In the genomic region with DNA sequence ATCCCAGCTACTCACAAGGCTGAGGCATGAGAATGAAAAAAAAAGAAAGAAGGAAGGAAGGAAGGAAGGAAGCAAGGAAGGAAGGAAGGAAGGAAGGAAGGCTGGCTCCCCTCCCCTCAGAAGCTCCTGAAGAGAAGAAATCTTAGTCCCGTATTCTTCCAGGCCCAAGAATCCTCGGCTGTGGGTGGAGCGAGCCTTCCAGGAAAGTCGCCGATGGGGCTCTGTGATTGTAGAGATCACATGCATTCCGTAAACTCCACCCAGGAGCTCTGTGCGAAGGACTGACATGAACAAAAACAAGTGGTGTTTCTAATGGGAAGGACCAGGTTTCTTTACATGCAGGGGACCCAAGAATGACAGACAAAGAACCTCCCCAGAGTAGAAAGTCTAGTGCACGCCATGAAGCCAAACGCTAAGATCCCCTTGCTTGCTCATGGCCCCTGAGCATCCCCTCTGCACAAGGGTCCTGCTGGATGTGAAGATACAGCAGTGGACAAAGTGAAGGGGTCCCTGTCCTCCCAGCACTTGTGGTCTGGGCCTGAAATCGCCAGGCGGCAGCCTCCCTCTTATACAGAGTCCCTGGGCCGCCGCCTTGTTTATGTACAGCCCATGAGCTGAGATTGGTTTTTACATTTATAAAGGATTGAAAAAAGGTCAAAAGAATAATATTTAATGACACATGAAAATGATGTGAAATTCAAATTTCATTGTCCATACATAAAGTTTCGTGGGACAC, we compare ENCODE assay signal across 36 cellular contexts. TPM values are rescaled to one million over a fixed set of nuclear protein-coding genes. Genes with fewer than 3 reads are reported as not detected.
"Had no signal": no experiment of that assay in that cellular context is flagged by ENCODE, and none has a peak within 500 bp of the region (broad histone marks: within the 10 kb centered on the region; RNA-seq: fewer than 3 reads in every experiment).

No MANE protein-coding gene starts in this region.

- H3K27me3 ChIP-seq: ascending aorta had no signal

- DNase-seq: activated CD4-positive, alpha-beta memory T cell treated with anti-CD3 and anti-CD28 coated beads, Interleukin-2, amount 10 ng/mL, durations not matched to agents 7 days and 5 days; activated CD4-positive, alpha-beta T cell treated with anti-CD3 and anti-CD28 coated beads for 1 hour; activated CD4-positive, alpha-beta T cell treated with anti-CD3 and anti-CD28 coated beads for 36 hours; activated CD4-positive, alpha-beta T cell treated with anti-CD3 and anti-CD28 coated beads, Interleukin-2, amount 10 ng/mL, durations not matched to agents 24 days and 14 days; activated CD4-positive, alpha-beta T cell treated with anti-CD3 and anti-CD28 coated beads, Interleukin-2, amount 50 U/mL, for 48 hours; activated CD4-positive, CD25-positive, alpha-beta regulatory T cell; activated CD8-positive, alpha-beta memory T cell treated with anti-CD3 and anti-CD28 coated beads for 24 hours; activated CD8-positive, alpha-beta memory T cell treated with anti-CD3 and anti-CD28 coated beads, Interleukin-2, amount 10 ng/mL, durations not matched to agents 7 days and 5 days; activated CD8-positive, alpha-beta memory T cell treated with anti-CD3 and anti-CD28 coated beads, Interleukin-2, amount 50 U/mL, for 48 hours; activated CD8-positive, alpha-beta T cell treated with anti-CD3 and anti-CD28 coated beads, Interleukin-2, amount 10 ng/mL, durations not matched to agents 7 days and 5 days; activated effector memory CD4-positive, alpha-beta T cell treated with Interleukin-2 at 50 U/mL for 16 hours; activated gamma-delta T cell; activated naive CD4-positive, alpha-beta T cell treated with anti-CD3 and anti-CD28 coated beads, Interleukin-2, amount 10 ng/mL, durations not matched to agents 7 days and 5 days; activated naive CD4-positive, alpha-beta T cell treated with Interleukin-2 at 50 U/mL for 16 hours; activated naive CD8-positive, alpha-beta T cell treated with anti-CD3 and anti-CD28 coated beads, Interleukin-2, amount 10 ng/mL, durations not matched to agents 7 days and 5 days; activated naive CD8-positive, alpha-beta T cell treated with anti-CD3 and anti-CD28 coated beads, Interleukin-2, amount 50 U/mL, for 24 hours; activated T-cell treated with anti-CD3 and anti-CD28 coated beads, Interleukin-2, amount 50 U/mL, for 24 hours; activated T-cell treated with anti-CD3 and anti-CD28 coated beads, Interleukin-2, amount 50 U/mL, for 48 hours; amygdala; anterior cingulate cortex; central memory CD4-positive, alpha-beta T cell; T-helper 1 cell; T-helper 2 cell; T-helper 9 cell had no signal

- H3K9me3 Mint-ChIP-seq: activated CD4-positive, alpha-beta memory T cell treated with anti-CD3 and anti-CD28 coated beads, Interleukin-2, amount 10 ng/mL, durations not matched to agents 7 days and 5 days; activated CD4-positive, alpha-beta T cell treated with anti-CD3 and anti-CD28 coated beads, Interleukin-2, amount 10 ng/mL, durations not matched to agents 24 days and 14 days; activated naive CD4-positive, alpha-beta T cell treated with anti-CD3 and anti-CD28 coated beads, Interleukin-2, amount 10 ng/mL, durations not matched to agents 7 days and 5 days; activated naive CD4-positive, alpha-beta T cell treated with anti-CD3 and anti-CD28 coated beads, Interleukin-2, amount 50 U/mL, for 24 hours; activated naive CD8-positive, alpha-beta T cell treated with anti-CD3 and anti-CD28 coated beads, Interleukin-2, amount 10 ng/mL, durations not matched to agents 7 days and 5 days; activated naive CD8-positive, alpha-beta T cell treated with anti-CD3 and anti-CD28 coated beads, Interleukin-2, amount 50 U/mL, for 24 hours; activated T-cell treated with anti-CD3 and anti-CD28 coated beads, Interleukin-2, amount 50 U/mL, for 24 hours; activated T-helper 2 cell treated with anti-CD3 and anti-CD28 coated beads, Interferon-gamma antibody, Interleukin-2, Interleukin-4, amounts not matched to agents 10 μg/mL and 5 μg/mL and 100 μg/mL, durations not matched to agents 14 hours and 24 hours and 36 hours; T-helper 1 cell treated with Interleukin-12 subunit alpha and Interleukin-12 subunit beta and Interleukin-4 antibody, amounts not matched to agents 30 μg/mL and 1 μg/mL, for 36 hours; T-helper 2 cell treated with Interferon-gamma antibody and Interleukin-4, amounts not matched to agents 5 μg/mL and 100 μg/mL, for 36 hours had no signal

- H3K4me3 ChIP-seq: ascending aorta, cardiac muscle cell had no signal

- H3K27ac Mint-ChIP-seq: activated CD4-positive, alpha-beta memory T cell treated with anti-CD3 and anti-CD28 coated beads, Interleukin-2, amount 10 ng/mL, durations not matched to agents 7 days and 5 days; activated CD4-positive, alpha-beta T cell treated with anti-CD3 and anti-CD28 coated beads for 36 hours; activated CD4-positive, alpha-beta T cell treated with anti-CD3 and anti-CD28 coated beads, Interleukin-2, amount 10 ng/mL, durations not matched to agents 24 days and 14 days; activated CD8-positive, alpha-beta memory T cell treated with anti-CD3 and anti-CD28 coated beads, Interleukin-2, amount 10 ng/mL, durations not matched to agents 7 days and 5 days; activated CD8-positive, alpha-beta T cell treated with anti-CD3 and anti-CD28 coated beads, Interleukin-2, amount 10 ng/mL, durations not matched to agents 7 days and 5 days; activated naive CD4-positive, alpha-beta T cell treated with anti-CD3 and anti-CD28 coated beads, Interleukin-2, amount 10 ng/mL, durations not matched to agents 7 days and 5 days; activated naive CD4-positive, alpha-beta T cell treated with anti-CD3 and anti-CD28 coated beads, Interleukin-2, amount 50 U/mL, for 24 hours; activated naive CD8-positive, alpha-beta T cell; activated naive CD8-positive, alpha-beta T cell treated with anti-CD3 and anti-CD28 coated beads, Interleukin-2, amount 10 ng/mL, durations not matched to agents 7 days and 5 days; activated naive CD8-positive, alpha-beta T cell treated with anti-CD3 and anti-CD28 coated beads, Interleukin-2, amount 50 U/mL, for 24 hours; activated T-cell treated with anti-CD3 and anti-CD28 coated beads, Interleukin-2, amount 50 U/mL, for 24 hours; activated T-helper 2 cell treated with anti-CD3 and anti-CD28 coated beads, Interferon-gamma antibody, Interleukin-2, Interleukin-4, amounts not matched to agents 10 μg/mL and 5 μg/mL and 100 μg/mL, durations not matched to agents 14 hours and 24 hours and 36 hours; brain; T-helper 1 cell treated with Interleukin-12 subunit alpha and Interleukin-12 subunit beta and Interleukin-4 antibody, amounts not matched to agents 30 μg/mL and 1 μg/mL, for 36 hours; T-helper 2 cell treated with Interferon-gamma antibody and Interleukin-4, amounts not matched to agents 5 μg/mL and 100 μg/mL, for 36 hours; WTC11 had no signal

- H3K4me3 Mint-ChIP-seq: activated CD4-positive, alpha-beta memory T cell treated with anti-CD3 and anti-CD28 coated beads, Interleukin-2, amount 10 ng/mL, durations not matched to agents 7 days and 5 days; activated CD4-positive, alpha-beta T cell treated with anti-CD3 and anti-CD28 coated beads for 36 hours; activated CD4-positive, alpha-beta T cell treated with anti-CD3 and anti-CD28 coated beads, Interleukin-2, amount 10 ng/mL, durations not matched to agents 24 days and 14 days; activated CD8-positive, alpha-beta memory T cell treated with anti-CD3 and anti-CD28 coated beads, Interleukin-2, amount 10 ng/mL, durations not matched to agents 7 days and 5 days; activated CD8-positive, alpha-beta T cell treated with anti-CD3 and anti-CD28 coated beads, Interleukin-2, amount 10 ng/mL, durations not matched to agents 7 days and 5 days; activated naive CD4-positive, alpha-beta T cell treated with anti-CD3 and anti-CD28 coated beads, Interleukin-2, amount 10 ng/mL, durations not matched to agents 7 days and 5 days; activated naive CD4-positive, alpha-beta T cell treated with anti-CD3 and anti-CD28 coated beads, Interleukin-2, amount 50 U/mL, for 24 hours; activated naive CD8-positive, alpha-beta T cell; activated naive CD8-positive, alpha-beta T cell treated with anti-CD3 and anti-CD28 coated beads, Interleukin-2, amount 10 ng/mL, durations not matched to agents 7 days and 5 days; activated naive CD8-positive, alpha-beta T cell treated with anti-CD3 and anti-CD28 coated beads, Interleukin-2, amount 50 U/mL, for 24 hours; activated T-cell treated with anti-CD3 and anti-CD28 coated beads, Interleukin-2, amount 50 U/mL, for 24 hours; brain; T-helper 1 cell treated with Interleukin-12 subunit alpha and Interleukin-12 subunit beta and Interleukin-4 antibody, amounts not matched to agents 30 μg/mL and 1 μg/mL, for 36 hours; T-helper 2 cell treated with Interferon-gamma antibody and Interleukin-4, amounts not matched to agents 5 μg/mL and 100 μg/mL, for 36 hours; WTC11 had no signal

- H3K4me1 ChIP-seq: ascending aorta had no signal

- H3K4me1 Mint-ChIP-seq: activated CD4-positive, alpha-beta memory T cell treated with anti-CD3 and anti-CD28 coated beads, Interleukin-2, amount 10 ng/mL, durations not matched to agents 7 days and 5 days; activated CD4-positive, alpha-beta T cell treated with anti-CD3 and anti-CD28 coated beads for 36 hours; activated CD4-positive, alpha-beta T cell treated with anti-CD3 and anti-CD28 coated beads, Interleukin-2, amount 10 ng/mL, durations not matched to agents 24 days and 14 days; activated CD8-positive, alpha-beta memory T cell treated with anti-CD3 and anti-CD28 coated beads, Interleukin-2, amount 10 ng/mL, durations not matched to agents 7 days and 5 days; activated naive CD4-positive, alpha-beta T cell treated with anti-CD3 and anti-CD28 coated beads, Interleukin-2, amount 10 ng/mL, durations not matched to agents 7 days and 5 days; activated naive CD4-positive, alpha-beta T cell treated with anti-CD3 and anti-CD28 coated beads, Interleukin-2, amount 50 U/mL, for 24 hours; activated naive CD8-positive, alpha-beta T cell treated with anti-CD3 and anti-CD28 coated beads, Interleukin-2, amount 10 ng/mL, durations not matched to agents 7 days and 5 days; activated naive CD8-positive, alpha-beta T cell treated with anti-CD3 and anti-CD28 coated beads, Interleukin-2, amount 50 U/mL, for 24 hours; WTC11 had no signal

- H3K36me3 Mint-ChIP-seq: activated CD8-positive, alpha-beta memory T cell treated with anti-CD3 and anti-CD28 coated beads, Interleukin-2, amount 10 ng/mL, durations not matched to agents 7 days and 5 days; activated naive CD4-positive, alpha-beta T cell treated with anti-CD3 and anti-CD28 coated beads, Interleukin-2, amount 10 ng/mL, durations not matched to agents 7 days and 5 days; activated naive CD4-positive, alpha-beta T cell treated with anti-CD3 and anti-CD28 coated beads, Interleukin-2, amount 50 U/mL, for 24 hours; activated naive CD8-positive, alpha-beta T cell; activated naive CD8-positive, alpha-beta T cell treated with anti-CD3 and anti-CD28 coated beads, Interleukin-2, amount 10 ng/mL, durations not matched to agents 7 days and 5 days had no signal

- H3K9me3 ChIP-seq: ascending aorta had no signal

- H3K36me3 ChIP-seq: ascending aorta, cardiac muscle cell had no signal

- H3K27ac ChIP-seq: ascending aorta, cardiac muscle cell, VCaP had no signal

RNA-seq across cellular contexts. Expression of a gene that starts 25.2 kb away (rescaled TPM):
- total RNA-seq: activated CD4-positive, alpha-beta memory T cell treated with anti-CD3 and anti-CD28 coated beads, Interleukin-2, amount 10 ng/mL, durations not matched to agents 7 days and 5 days; activated CD4-positive, alpha-beta T cell treated with anti-CD3 and anti-CD28 coated beads for 36 hours; activated CD4-positive, alpha-beta T cell treated with anti-CD3 and anti-CD28 coated beads, Interleukin-2, amount 10 ng/mL, durations not matched to agents 24 days and 14 days; activated CD8-positive, alpha-beta memory T cell treated with anti-CD3 and anti-CD28 coated beads, Interleukin-2, amount 10 ng/mL, durations not matched to agents 7 days and 5 days; activated CD8-positive, alpha-beta T cell treated with anti-CD3 and anti-CD28 coated beads, Interleukin-2, amount 10 ng/mL, durations not matched to agents 7 days and 5 days; activated naive CD8-positive, alpha-beta T cell treated with anti-CD3 and anti-CD28 coated beads, Interleukin-2, amount 10 ng/mL, durations not matched to agents 7 days and 5 days; activated T-helper 2 cell treated with anti-CD3 and anti-CD28 coated beads, Interferon-gamma antibody, Interleukin-2, Interleukin-4, amounts not matched to agents 10 μg/mL and 5 μg/mL and 100 μg/mL, durations not matched to agents 14 hours and 24 hours and 36 hours; ascending aorta; bronchial epithelial cell had no signal
- polyA plus RNA-seq: adipose tissue, cardiac muscle cell had no signal
